ENCODE assay signal across 9 cellular contexts in genomic region chr3:19931180-19931692, GRCh38. TPM values are rescaled to one million over a fixed set of nuclear protein-coding genes. Genes with fewer than 3 reads are reported as not detected.
DNase-seq lines count a peak whose midpoint lies in the region; ATAC-seq and TF ChIP-seq lines count a peak whose summit lies in the region.
"Had no signal": no experiment of that assay in that cellular context is flagged by ENCODE, and none has a peak within 500 bp of the region (broad histone marks: within the 10 kb centered on the region; RNA-seq: fewer than 3 reads in every experiment).

No MANE protein-coding gene starts in this region.

- H3K36me3 Mint-ChIP-seq in activated T-cell treated with anti-CD3 and anti-CD28 coated beads, Interleukin-2, amount 50 U/mL, for 24 hours (ENCODE audit: low read depth): no peaks in the 10 kb centered on the region
- no peaks in the 10 kb centered on the region for H3K36me3 Mint-ChIP-seq in Caco-2 (ENCODE audit: insufficient read depth, unreplicated experiment)

- peaks cover 34% of the 10 kb centered on the region for H3K4me1 Mint-ChIP-seq in activated T-cell treated with anti-CD3 and anti-CD28 coated beads, Interleukin-2, amount 50 U/mL, for 24 hours (ENCODE audit: low read depth)
- peaks cover 16% of the 10 kb centered on the region for H3K4me1 Mint-ChIP-seq in Caco-2 (ENCODE audit: low read depth, unreplicated experiment)

- BruUV-seq in Caco-2 (replicated peaks; lab: Mats Ljungman, UMichigan): no TSS peak

- no peaks in the 10 kb centered on the region for H3K27me3 ChIP-seq in BLaER1
- no peaks in the 10 kb centered on the region for H3K27me3 ChIP-seq in Caco-2 (replicated peaks; ENCODE audit: control insufficient read depth, insufficient read depth, low read length)

- H3K27ac Mint-ChIP-seq in activated T-cell treated with anti-CD3 and anti-CD28 coated beads, Interleukin-2, amount 50 U/mL, for 24 hours: peak overlapping the region; percentile 91
- H3K27ac Mint-ChIP-seq in Caco-2 (ENCODE audit: unreplicated experiment): no peak overlapping the region

- no peaks in the 10 kb centered on the region for H4K20me1 ChIP-seq in BLaER1

- H3K9me3 Mint-ChIP-seq in activated T-cell treated with anti-CD3 and anti-CD28 coated beads, Interleukin-2, amount 50 U/mL, for 24 hours: no peaks in the 10 kb centered on the region
- H3K9me3 Mint-ChIP-seq in Caco-2 (ENCODE audit: unreplicated experiment): peaks cover 9% of the 10 kb centered on the region

- H3K4me3 Mint-ChIP-seq in activated T-cell treated with anti-CD3 and anti-CD28 coated beads, Interleukin-2, amount 50 U/mL, for 24 hours: peak overlapping the region; percentile 23
- no peak overlapping the region for H3K4me3 Mint-ChIP-seq in Caco-2 (ENCODE audit: unreplicated experiment)

- H3K9me3 ChIP-seq in BLaER1 (no peaks in the 10 kb centered on the region), Caco-2 (no peaks in the 10 kb centered on the region)

- no peak for DNase-seq in activated T-cell treated with anti-CD3 and anti-CD28 coated beads, Interleukin-2, amount 50 U/mL, for 24 hours
- DNase-seq in stromal cell of bone marrow (ENCODE audit: low read depth): peak; percentile 5
- DNase-seq in GOT3 (lab: John Stamatoyannopoulos, UW): no peak
- no peak for DNase-seq in Caco-2
- DNase-seq in NCI-H748 (lab: John Stamatoyannopoulos, UW; ENCODE audit: unreplicated experiment): no peak

- no peaks in the 10 kb centered on the region for H3K36me3 ChIP-seq in BLaER1
- H3K36me3 ChIP-seq in Caco-2 (ENCODE audit: control insufficient read depth, insufficient read depth, low read length): no peaks in the 10 kb centered on the region

- H3K27me3 Mint-ChIP-seq in activated T-cell treated with anti-CD3 and anti-CD28 coated beads, Interleukin-2, amount 50 U/mL, for 24 hours: peaks cover 15% of the 10 kb centered on the region
- H3K27me3 Mint-ChIP-seq in Caco-2 (ENCODE audit: insufficient read depth, unreplicated experiment): no peaks in the 10 kb centered on the region

- H3K27ac ChIP-seq in BLaER1: no peak overlapping the region
- H3K27ac ChIP-seq: VCaP had no signal

- ATAC-seq in GM19328 (IDR thresholded peaks at IDR 0.05; ENCODE audit: unreplicated experiment) (peak; percentile 84), HG03159 (IDR thresholded peaks at IDR 0.05; ENCODE audit: unreplicated experiment) (peak; percentile 71)

- H3K4me3 ChIP-seq in BLaER1 (no peak overlapping the region), Caco-2 (ENCODE audit: low read depth, low read length) (no peak overlapping the region)

- H3K4me1 ChIP-seq in BLaER1: peaks cover 10% of the 10 kb centered on the region; the same call in 1 of the 2 replicates
- H3K4me1 ChIP-seq in Caco-2: no peaks in the 10 kb centered on the region

- no peak overlapping the region for H3K9ac ChIP-seq in BLaER1

- intact Hi-C loops in Caco-2 (cut with micrococcal nuclease; ENCODE audit: unreplicated experiment): no loop called here

- TF ChIP-seq CTCF in Caco-2 (IDR thresholded peaks at IDR 0.05; ENCODE audit: insufficient read depth in 1 of 2, low read depth in 1 of 2, low read length in 1 of 2, severe bottlenecking in 1 of 2, unreplicated experiment in 1 of 2): no peak

- peak overlapping the region; percentile 6; the same call in 1 of the 2 replicates for H3K4me2 ChIP-seq in BLaER1

- CTCF ChIA-PET in Caco-2 (lab: Charles Lee): no interaction called here

- POLR2A ChIA-PET in Caco-2 (lab: Charles Lee): no interaction called here

RNA-seq across cellular contexts. Expression of gene EFHB, which starts 2.8 kb away (rescaled TPM):
- 0.39 and 1.4 TPM in 2 replicates for total RNA-seq in Caco-2 (2022)

RNA-seq across cellular contexts. Expression of gene RAB5A, which starts 15.7 kb away (rescaled TPM):
- 63.1 and 69.5 TPM in 2 replicates for total RNA-seq in Caco-2 (2022)
